Comparison of ENCODE assay signal across 13 cellular contexts in the genomic region with DNA sequence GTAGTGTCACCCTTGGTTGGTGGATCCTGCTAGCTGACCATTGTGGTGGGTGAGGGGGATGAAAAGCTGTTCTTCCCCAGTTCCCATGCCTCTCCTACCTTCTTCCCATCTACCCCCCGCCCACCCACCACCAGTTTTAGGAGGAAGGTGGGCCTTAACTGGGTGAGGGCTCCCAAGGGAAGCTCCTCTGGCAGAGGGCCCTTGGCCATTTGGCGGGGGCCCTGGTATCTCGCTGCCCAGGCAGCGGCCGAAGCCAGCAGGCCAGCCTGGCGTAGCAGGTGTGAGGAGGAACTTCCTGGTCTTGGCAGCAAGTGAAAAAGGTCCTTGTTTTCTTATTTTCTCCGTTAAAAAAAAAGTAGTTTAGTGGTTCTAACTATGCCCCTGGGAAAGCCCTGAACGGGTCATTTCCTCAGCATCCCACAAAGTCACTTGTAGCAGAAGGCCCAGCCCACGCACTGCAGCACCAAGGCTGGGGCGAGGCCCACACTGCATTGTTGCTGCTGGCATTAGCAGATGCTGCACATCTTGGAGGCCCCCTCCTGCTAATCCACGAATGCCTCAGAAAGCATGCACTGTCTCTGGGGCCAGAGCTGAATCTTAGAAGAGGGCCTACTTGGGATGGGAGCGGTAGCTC.
DNase-seq lines count a peak whose midpoint lies in the region; ATAC-seq, FAIRE-seq and TF ChIP-seq lines count a peak whose summit lies in the region.
"Had no signal": no experiment of that assay in that cellular context is flagged by ENCODE, and none has a peak within 500 bp of the region (broad histone marks: within the 10 kb centered on the region; RNA-seq: fewer than 3 reads in every experiment).

No MANE protein-coding gene starts in this region.

- H3K27me3 Mint-ChIP-seq in activated T-helper 1 cell treated with anti-CD3 and anti-CD28 coated beads, Interleukin-12 subunit alpha, Interleukin-12 subunit beta, Interleukin-2, Interleukin-4 antibody, amounts not matched to agents 30 ng/mL and 10 ng/mL and 1 ng/mL, durations not matched to agents 14 hours and 24 hours and 36 hours (ENCODE audit: insufficient read depth) = no peaks in the 10 kb centered on the region
- no peaks in the 10 kb centered on the region for H3K27me3 Mint-ChIP-seq in stimulated activated naive CD8-positive, alpha-beta T cell treated with anti-CD3 and anti-CD28 coated beads, Interleukin-15, amount 100 ng/mL, for 72 hours

- H3K36me3 Mint-ChIP-seq in activated T-helper 1 cell treated with anti-CD3 and anti-CD28 coated beads, Interleukin-12 subunit alpha, Interleukin-12 subunit beta, Interleukin-2, Interleukin-4 antibody, amounts not matched to agents 30 ng/mL and 10 ng/mL and 1 ng/mL, durations not matched to agents 14 hours and 24 hours and 36 hours (ENCODE audit: low read depth) = peaks cover 6% of the 10 kb centered on the region

- no peaks in the 10 kb centered on the region for H3K9me3 ChIP-seq in kidney (ENCODE audit: control insufficient read depth in 1 of 2, low read length in 2 of 2)
- H3K9me3 ChIP-seq: ovary had no signal

- no peak overlapping the region for H3K9ac ChIP-seq in kidney (ENCODE audit: low read length in 2 of 2)

- no peak overlapping the region for H3K4me3 ChIP-seq in kidney (ENCODE audit: low read length in 2 of 2)
- H3K4me3 ChIP-seq: ovary had no signal

- peaks cover 70% of the 10 kb centered on the region for H3K4me1 Mint-ChIP-seq in activated T-helper 1 cell treated with anti-CD3 and anti-CD28 coated beads, Interleukin-12 subunit alpha, Interleukin-12 subunit beta, Interleukin-2, Interleukin-4 antibody, amounts not matched to agents 30 ng/mL and 10 ng/mL and 1 ng/mL, durations not matched to agents 14 hours and 24 hours and 36 hours (ENCODE audit: low read depth)
- peaks cover 86% of the 10 kb centered on the region for H3K4me1 Mint-ChIP-seq in stimulated activated naive CD8-positive, alpha-beta T cell treated with anti-CD3 and anti-CD28 coated beads, Interleukin-15, amount 100 ng/mL, for 72 hours

- H3K4me1 ChIP-seq in kidney (ENCODE audit: control insufficient read depth in 1 of 2, insufficient read depth in 1 of 2, low read depth in 1 of 2, low read length in 2 of 2) = peaks cover 31 to 65% of the 10 kb centered on the region in 2 donors

- intact Hi-C loops in activated T-helper 1 cell treated with anti-CD3 and anti-CD28 coated beads, Interleukin-12 subunit alpha, Interleukin-12 subunit beta, Interleukin-2, Interleukin-4 antibody, amounts not matched to agents 30 ng/mL and 10 ng/mL and 1 ng/mL, durations not matched to agents 14 hours and 24 hours and 36 hours (cut with micrococcal nuclease) = no loop called here
- intact Hi-C loops in kidney (cut with DNase I) = no loop called here

- H3K36me3 ChIP-seq in kidney (ENCODE audit: control insufficient read depth in 1 of 2, insufficient read depth in 2 of 2, low read length in 2 of 2) = no peaks in the 10 kb centered on the region
- H3K36me3 ChIP-seq: ovary had no signal

- peak overlapping the region; percentile 2 for H3K4me3 Mint-ChIP-seq in activated T-helper 1 cell treated with anti-CD3 and anti-CD28 coated beads, Interleukin-12 subunit alpha, Interleukin-12 subunit beta, Interleukin-2, Interleukin-4 antibody, amounts not matched to agents 30 ng/mL and 10 ng/mL and 1 ng/mL, durations not matched to agents 14 hours and 24 hours and 36 hours
- peak overlapping the region; percentile 21 to 70 for H3K4me3 Mint-ChIP-seq in stimulated activated naive CD8-positive, alpha-beta T cell treated with anti-CD3 and anti-CD28 coated beads, Interleukin-15, amount 100 ng/mL, for 72 hours

- peak; percentile 36 for ATAC-seq in stimulated activated naive CD8-positive, alpha-beta T cell treated with anti-CD3 and anti-CD28 coated beads, Interleukin-15, amount 100 ng/mL, for 72 hours
- no peak for ATAC-seq in GM21786 (IDR thresholded peaks at IDR 0.05; ENCODE audit: unreplicated experiment)

- peak; percentile 50 for DNase-seq in activated naive CD4-positive, alpha-beta T cell treated with Interleukin-2 at 50 U/mL for 16 hours
- no peak for DNase-seq in activated naive CD4-positive, alpha-beta T cell (lab: John Stamatoyannopoulos, UW)
- DNase-seq in activated T-helper 1 cell treated with anti-CD3 and anti-CD28 coated beads, Interleukin-12 subunit alpha, Interleukin-12 subunit beta, Interleukin-2, Interleukin-4 antibody, amounts not matched to agents 30 ng/mL and 10 ng/mL and 1 ng/mL, durations not matched to agents 14 hours and 24 hours and 36 hours (ENCODE audit: low spot score) = no peak
- DNase-seq in kidney = peak; percentile 65
- DNase-seq in stimulated activated naive CD8-positive, alpha-beta T cell treated with anti-CD3 and anti-CD28 coated beads, Interleukin-15, amount 100 ng/mL, for 72 hours = peak in 1 of 2 donors; percentile 24
- DNase-seq in NCI-H748 treated with DMSO at 0.1 percent for 48 hours (lab: John Stamatoyannopoulos, UW) = no peak
- DNase-seq in DMS153 (lab: John Stamatoyannopoulos, UW) = no peak
- DNase-seq: Kasumi-1, kidney glomerular epithelial cell, NCI-H345, ovary had no signal

- TF ChIP-seq CTCF in kidney (IDR thresholded peaks at IDR 0.05; ENCODE audit: borderline replicate concordance, extremely low read depth, insufficient read depth) = no peak

- H3K9me3 Mint-ChIP-seq in activated T-helper 1 cell treated with anti-CD3 and anti-CD28 coated beads, Interleukin-12 subunit alpha, Interleukin-12 subunit beta, Interleukin-2, Interleukin-4 antibody, amounts not matched to agents 30 ng/mL and 10 ng/mL and 1 ng/mL, durations not matched to agents 14 hours and 24 hours and 36 hours = no peaks in the 10 kb centered on the region
- H3K9me3 Mint-ChIP-seq in stimulated activated naive CD8-positive, alpha-beta T cell treated with anti-CD3 and anti-CD28 coated beads, Interleukin-15, amount 100 ng/mL, for 72 hours = no peaks in the 10 kb centered on the region

- no peak overlapping the region for H3K27ac ChIP-seq in kidney (ENCODE audit: low read depth in 2 of 2, low read length in 2 of 2)
- H3K27ac ChIP-seq: ovary had no signal

- FAIRE-seq in kidney (lab: Jason Lieb, UNC) = no peak
- FAIRE-seq: G401.6 had no signal

- H3K27ac Mint-ChIP-seq in activated T-helper 1 cell treated with anti-CD3 and anti-CD28 coated beads, Interleukin-12 subunit alpha, Interleukin-12 subunit beta, Interleukin-2, Interleukin-4 antibody, amounts not matched to agents 30 ng/mL and 10 ng/mL and 1 ng/mL, durations not matched to agents 14 hours and 24 hours and 36 hours = peak overlapping the region; percentile 66
- peak overlapping the region in 1 of 2 donors; percentile 5 for H3K27ac Mint-ChIP-seq in stimulated activated naive CD8-positive, alpha-beta T cell treated with anti-CD3 and anti-CD28 coated beads, Interleukin-15, amount 100 ng/mL, for 72 hours

Comparison
In these comparisons a context has a peak if more than half of its experiments do, and no peak if none do; other contexts are left out.
1. DNase-seq: peak in activated naive CD4-positive, alpha-beta T cell treated with Interleukin-2 at 50 U/mL for 16 hours (single experiment) and kidney (single experiment); none in activated naive CD4-positive, alpha-beta T cell (0 of 4), activated T-helper 1 cell treated with anti-CD3 and anti-CD28 coated beads, Interleukin-12 subunit alpha, Interleukin-12 subunit beta, Interleukin-2, Interleukin-4 antibody, amounts not matched to agents 30 ng/mL and 10 ng/mL and 1 ng/mL, durations not matched to agents 14 hours and 24 hours and 36 hours (single experiment), NCI-H748 treated with DMSO at 0.1 percent for 48 hours (single experiment) and DMS153 (single experiment).